In the genomic region with DNA sequence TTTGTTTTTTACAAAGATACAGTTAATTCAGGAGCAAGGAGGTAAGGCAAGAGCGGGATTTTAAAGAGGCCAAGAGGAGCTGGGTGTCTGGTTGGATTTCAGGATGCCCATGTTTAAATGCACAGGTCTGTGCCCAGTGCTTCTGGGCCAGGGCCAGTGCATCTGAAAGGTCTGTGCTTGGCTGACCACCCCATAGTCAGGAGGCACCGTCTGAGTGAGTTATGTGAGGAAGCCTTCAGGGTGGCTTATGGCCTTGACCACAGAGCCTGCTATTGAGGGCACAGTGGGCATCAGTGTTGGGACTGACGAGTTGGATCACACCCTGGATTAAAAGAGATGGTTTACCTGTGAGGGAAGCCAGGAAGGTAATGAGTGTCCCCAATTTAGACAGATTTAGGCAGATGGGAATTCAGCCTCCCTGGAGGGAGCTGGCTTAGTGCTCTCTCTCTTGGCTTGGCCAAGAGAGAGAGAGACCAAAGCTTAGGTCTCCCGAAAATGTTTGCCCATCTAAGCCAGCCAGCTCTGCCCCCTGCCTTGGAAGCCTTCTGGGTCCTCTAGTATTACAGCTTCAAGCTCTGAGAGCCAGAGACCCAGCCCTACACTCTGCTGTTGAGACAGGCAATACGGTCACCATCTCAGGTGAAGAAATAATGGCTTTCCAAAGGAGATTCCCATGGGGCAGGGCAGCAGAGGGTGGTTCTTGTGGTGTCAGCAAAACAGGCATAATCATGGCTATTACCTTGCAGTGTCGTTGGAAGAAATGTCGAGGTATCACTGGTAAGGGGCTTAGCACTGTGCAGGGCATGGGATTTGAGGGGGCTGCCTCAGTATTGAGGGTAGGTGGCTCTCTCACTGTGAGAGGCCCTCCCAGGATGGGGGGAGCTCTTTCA, we compare ENCODE assay signal across 29 cellular contexts.
DNase-seq lines count a peak whose midpoint lies in the region; ATAC-seq and TF ChIP-seq lines count a peak whose summit lies in the region.
"Had no signal": no experiment of that assay in that cellular context is flagged by ENCODE, and none has a peak within 500 bp of the region (broad histone marks: within the 10 kb centered on the region; RNA-seq: fewer than 3 reads in every experiment).

No MANE protein-coding gene starts in this region.

- peak overlapping the region; percentile 12 for H3K27ac Mint-ChIP-seq in activated CD4-positive, alpha-beta T cell treated with anti-CD3 and anti-CD28 coated beads for 36 hours
- H3K27ac Mint-ChIP-seq in activated T-helper 17 cell treated with anti-CD3 and anti-CD28 coated beads, Interleukin-2, amount 50 U/mL, for 72 hours = peak overlapping the region; percentile 18
- no peak overlapping the region for H3K27ac Mint-ChIP-seq in endodermal cell
- H3K27ac Mint-ChIP-seq: activated B cell treated with CpG ODN at 0.5 μM for 24 hours; IgD-negative memory B cell; stimulated activated naive B cell treated with anti-CD40 and anti-IgM and Interleukin-4, amounts not matched to agents 10 μg/mL and 1 μg/mL and 100 μg/mL, for 72 hours had no signal

- H3K4me3 ChIP-seq in endodermal cell (ENCODE audit: low read length) (no peak overlapping the region), sigmoid colon (no peak overlapping the region)
- H3K4me3 ChIP-seq: colonic mucosa, heart right ventricle, prostate gland had no signal

- no peak overlapping the region for H3K4me3 Mint-ChIP-seq in activated CD4-positive, alpha-beta T cell treated with anti-CD3 and anti-CD28 coated beads for 36 hours
- H3K4me3 Mint-ChIP-seq in activated T-helper 17 cell treated with anti-CD3 and anti-CD28 coated beads, Interleukin-2, amount 50 U/mL, for 72 hours = no peak overlapping the region
- no peak overlapping the region for H3K4me3 Mint-ChIP-seq in endodermal cell
- H3K4me3 Mint-ChIP-seq: activated B cell treated with CpG ODN at 0.5 μM for 24 hours; activated T-cell treated with anti-CD3 and anti-CD28 coated beads, Interleukin-2, amount 50 U/mL, for 4 hours; IgD-negative memory B cell; naive B cell; stimulated activated naive B cell treated with anti-CD40 and anti-IgM and Interleukin-4, amounts not matched to agents 10 μg/mL and 1 μg/mL and 100 μg/mL, for 72 hours had no signal

- no peaks in the 10 kb centered on the region for H3K27me3 ChIP-seq in endodermal cell (ENCODE audit: control insufficient read depth, insufficient read depth, low read length, poor library complexity, severe bottlenecking)
- H3K27me3 ChIP-seq in sigmoid colon = no peaks in the 10 kb centered on the region
- H3K27me3 ChIP-seq: colonic mucosa, heart right ventricle had no signal

- H3K4me1 ChIP-seq in endodermal cell (ENCODE audit: control insufficient read depth, insufficient read depth, low read length) (peaks cover 9% of the 10 kb centered on the region), sigmoid colon (peaks cover 0 to 30% (median 17%) of the 10 kb centered on the region in 4 donors)
- H3K4me1 ChIP-seq: prostate gland had no signal

- H3K9me3 Mint-ChIP-seq in activated CD4-positive, alpha-beta T cell treated with anti-CD3 and anti-CD28 coated beads for 36 hours (ENCODE audit: low read depth) = no peaks in the 10 kb centered on the region
- no peaks in the 10 kb centered on the region for H3K9me3 Mint-ChIP-seq in activated T-helper 17 cell treated with anti-CD3 and anti-CD28 coated beads, Interleukin-2, amount 50 U/mL, for 72 hours
- no peaks in the 10 kb centered on the region for H3K9me3 Mint-ChIP-seq in endodermal cell
- H3K9me3 Mint-ChIP-seq: activated B cell treated with CpG ODN at 0.5 μM for 24 hours; activated T-cell treated with anti-CD3 and anti-CD28 coated beads, Interleukin-2, amount 50 U/mL, for 4 hours; IgD-negative memory B cell; naive B cell; stimulated activated naive B cell treated with anti-CD40 and anti-IgM and Interleukin-4, amounts not matched to agents 10 μg/mL and 1 μg/mL and 100 μg/mL, for 72 hours had no signal

- no peaks in the 10 kb centered on the region for H3K4me1 Mint-ChIP-seq in activated CD4-positive, alpha-beta T cell treated with anti-CD3 and anti-CD28 coated beads for 36 hours
- H3K4me1 Mint-ChIP-seq in activated T-helper 17 cell treated with anti-CD3 and anti-CD28 coated beads, Interleukin-2, amount 50 U/mL, for 72 hours = peaks cover 8% of the 10 kb centered on the region
- no peaks in the 10 kb centered on the region for H3K4me1 Mint-ChIP-seq in endodermal cell
- H3K4me1 Mint-ChIP-seq: activated B cell treated with CpG ODN at 0.5 μM for 24 hours had no signal

- H3K36me3 Mint-ChIP-seq in activated CD4-positive, alpha-beta T cell treated with anti-CD3 and anti-CD28 coated beads for 36 hours (ENCODE audit: low read depth) = peaks cover 24% of the 10 kb centered on the region
- peaks cover 91% of the 10 kb centered on the region for H3K36me3 Mint-ChIP-seq in activated T-helper 17 cell treated with anti-CD3 and anti-CD28 coated beads, Interleukin-2, amount 50 U/mL, for 72 hours (ENCODE audit: low read depth)
- H3K36me3 Mint-ChIP-seq in endodermal cell (ENCODE audit: low read depth) = no peaks in the 10 kb centered on the region
- H3K36me3 Mint-ChIP-seq: IgD-negative memory B cell, naive B cell had no signal

- CTCF ChIA-PET in activated CD4-positive, alpha-beta T cell treated with anti-CD3 and anti-CD28 coated beads for 36 hours (lab: Charles Lee) = interaction anchor here (0.9 to 1.3 kb wide), 4 partner anchors 15 to 74 kb away, joined by 3 to 4 read pairs (median 4); no protein-coding TSS in a partner anchor

- H3K27me3 Mint-ChIP-seq in activated CD4-positive, alpha-beta T cell treated with anti-CD3 and anti-CD28 coated beads for 36 hours = no peaks in the 10 kb centered on the region
- no peaks in the 10 kb centered on the region for H3K27me3 Mint-ChIP-seq in activated T-helper 17 cell treated with anti-CD3 and anti-CD28 coated beads, Interleukin-2, amount 50 U/mL, for 72 hours
- H3K27me3 Mint-ChIP-seq in endodermal cell (ENCODE audit: insufficient read depth) = no peaks in the 10 kb centered on the region
- H3K27me3 Mint-ChIP-seq: activated B cell treated with CpG ODN at 0.5 μM for 24 hours; IgD-negative memory B cell; naive B cell; stimulated activated naive B cell treated with anti-CD40 and anti-IgM and Interleukin-4, amounts not matched to agents 10 μg/mL and 1 μg/mL and 100 μg/mL, for 72 hours had no signal

- H3K27ac ChIP-seq in endodermal cell (ENCODE audit: low read depth, low read length) (no peak overlapping the region), sigmoid colon (no peak overlapping the region)
- H3K27ac ChIP-seq: 22Rv1, C4-2B, colonic mucosa, prostate gland had no signal

- TF ChIP-seq POLR2A in sigmoid colon (IDR thresholded peaks at IDR 0.05) = no peak

- 90 to 91% methylated on average over 7 of the region's 7 CpGs for WGBS in endodermal cell (ENCODE audit: insufficient coverage in 1 of 2, insufficient read length in 1 of 2), 2 experiments
- 94 to 95% methylated on average over 7 of the region's 7 CpGs for WGBS in sigmoid colon, 2 donors

- DNase-seq in activated CD4-positive, alpha-beta T cell treated with anti-CD3 and anti-CD28 coated beads for 36 hours = no peak
- DNase-seq in activated CD4-positive, alpha-beta T cell treated with anti-CD3 and anti-CD28 coated beads, Interleukin-2, amount 50 U/mL, for 48 hours = no peak
- DNase-seq in endodermal cell (peak; percentile 18), sigmoid colon (peak; percentile 32), amniotic stem cell (lab: John Stamatoyannopoulos, UW) (no peak), LoVo (ENCODE audit: low spot score) (no peak)
- DNase-seq: activated B cell treated with CpG ODN at 0.5 μM for 24 hours; activated CD4-positive, alpha-beta T cell treated with anti-CD3 and anti-CD28 coated beads, Interleukin-2, amount 50 U/mL, for 1 hour; activated T-cell treated with anti-CD3 and anti-CD28 coated beads, Interleukin-2, amount 50 U/mL, for 4 hours; colonic mucosa; DMS79 treated with DMSO at 0.1 percent for 48 hours; GF-D8; GOT3; heart right ventricle; kidney; left ventricle myocardium superior; naive B cell; NCI-H1694; occipital lobe; RPMI8226; stimulated activated naive B cell treated with anti-CD40 and anti-IgM and Interleukin-4, amounts not matched to agents 10 μg/mL and 1 μg/mL and 100 μg/mL, for 72 hours; T-helper 1 cell had no signal

- intact Hi-C loops in activated CD4-positive, alpha-beta T cell treated with anti-CD3 and anti-CD28 coated beads for 36 hours (cut with DNase I, micrococcal nuclease) = no loop called here
- intact Hi-C loops in sigmoid colon (cut with DNase I) = no loop called here

- POLR2A ChIA-PET in activated CD4-positive, alpha-beta T cell treated with anti-CD3 and anti-CD28 coated beads for 36 hours (lab: Charles Lee) = interaction anchor here (0.6 kb wide), 1 partner anchor 328 kb away, joined by 3 read pairs; no protein-coding TSS in a partner anchor

- no peaks in the 10 kb centered on the region for H3K9me3 ChIP-seq in endodermal cell (ENCODE audit: control insufficient read depth, low read length)
- H3K9me3 ChIP-seq in sigmoid colon = no peaks in the 10 kb centered on the region
- H3K9me3 ChIP-seq: colonic mucosa, heart right ventricle, prostate gland had no signal

- ATAC-seq in activated CD4-positive, alpha-beta T cell treated with anti-CD3 and anti-CD28 coated beads for 36 hours = no peak
- ATAC-seq in activated T-helper 17 cell treated with anti-CD3 and anti-CD28 coated beads, Interleukin-2, amount 50 U/mL, for 72 hours (replicated peaks) = no peak
- no peak for ATAC-seq in GM19452 (IDR thresholded peaks at IDR 0.05; ENCODE audit: unreplicated experiment)
- ATAC-seq: activated T-cell treated with anti-CD3 and anti-CD28 coated beads, Interleukin-2, amount 50 U/mL, for 4 hours; esophagus mucosa; heart right ventricle; left ventricle myocardium superior; stimulated activated naive B cell treated with anti-CD40 and anti-IgM and Interleukin-4, amounts not matched to agents 10 μg/mL and 1 μg/mL and 100 μg/mL, for 72 hours had no signal

- H3K36me3 ChIP-seq in endodermal cell (ENCODE audit: control insufficient read depth, insufficient read depth, low read length) (no peaks in the 10 kb centered on the region), sigmoid colon (peaks cover 0 to 29% (median 19%) of the 10 kb centered on the region in 4 donors)
- H3K36me3 ChIP-seq: prostate gland had no signal

- TF ChIP-seq EP300 in sigmoid colon (IDR thresholded peaks at IDR 0.05) = no peak

- H3K9ac ChIP-seq in endodermal cell (ENCODE audit: extremely low read depth, low read length, poor library complexity, severe bottlenecking) = no peak overlapping the region

- no peak for TF ChIP-seq CTCF in endodermal cell (conservative IDR thresholded peaks at IDR 0.05)
- no peak for TF ChIP-seq CTCF in sigmoid colon (IDR thresholded peaks at IDR 0.05)

Comparison
In these comparisons a context has a peak if more than half of its experiments do, and no peak if none do; other contexts are left out.
1. DNase-seq: peak in endodermal cell (single experiment) and sigmoid colon (single experiment); none in activated CD4-positive, alpha-beta T cell treated with anti-CD3 and anti-CD28 coated beads for 36 hours (single experiment), activated CD4-positive, alpha-beta T cell treated with anti-CD3 and anti-CD28 coated beads, Interleukin-2, amount 50 U/mL, for 48 hours (0 of 2), amniotic stem cell (single experiment) and LoVo (single experiment).